In genomic region chr17:75854881-75855309, GRCh38 we compare ENCODE assay signal across 6 cellular contexts. TPM values are rescaled to one million over a fixed set of nuclear protein-coding genes. Genes with fewer than 3 reads are reported as not detected.
DNase-seq lines count a peak whose midpoint lies in the region; ATAC-seq lines count a peak whose summit lies in the region.

No MANE protein-coding gene starts in this region.

- H3K4me1 ChIP-seq in aorta (ENCODE audit: control insufficient read depth in 1 of 2, insufficient read depth in 2 of 2, low read length in 2 of 2): peaks cover 0 to 5% of the 10 kb centered on the region in 2 donors

- intact Hi-C loops in aorta (cut with DNase I): loop anchor here in 1 of 2 donors (1.0 to 2.0 kb wide), 3 partner anchors 22 to 70 kb away; partner anchors contain the start of genes TRIM65 and UNK

- H3K9me3 ChIP-seq in aorta (ENCODE audit: control insufficient read depth, low read length): no peaks in the 10 kb centered on the region

- WGBS in aorta, 2 donors: 0 to 1% methylated on average over 17 to 19 of the region's 19 CpGs

- no peaks in the 10 kb centered on the region for H3K27me3 ChIP-seq in aorta (ENCODE audit: control insufficient read depth in 1 of 2, insufficient read depth in 2 of 2, low read length in 1 of 2)

- H3K27ac ChIP-seq in aorta (ENCODE audit: low read depth in 1 of 2, low read length in 2 of 2): peak overlapping the region; percentile 92 to 93

- DNase-seq in stimulated activated CD4-positive, alpha-beta T cell treated with anti-CD3 and anti-CD28 coated beads, Interleukin-12 subunit alpha, Interleukin-12 subunit beta, amount 100 ng/mL, for 4 hours: peak; percentile 48
- DNase-seq in stimulated activated CD4-positive, alpha-beta T cell treated with anti-CD3 and anti-CD28 coated beads, Interleukin-1b, Interleukin-23, amount 100 ng/mL, for 48 hours: no peak
- DNase-seq in aorta (peak in 1 of 2 donors; percentile 88), NCI-H526 treated with DMSO at 0.1 percent for 48 hours (lab: John Stamatoyannopoulos, UW) (no peak)

- H3K36me3 ChIP-seq in aorta (ENCODE audit: control insufficient read depth in 1 of 2, insufficient read depth in 2 of 2, low read length in 1 of 2): peaks cover 0 to 4% of the 10 kb centered on the region in 2 donors

- ATAC-seq in aorta (ENCODE audit: low FRiP score) (peak; percentile 50), HG03097 (IDR thresholded peaks at IDR 0.05; ENCODE audit: low FRiP score, unreplicated experiment) (no peak)

- peak overlapping the region; percentile 55 for H3K4me3 ChIP-seq in iPS-11a (ENCODE audit: low read depth, low read length)
- H3K4me3 ChIP-seq in aorta (ENCODE audit: low read length in 2 of 2): peak overlapping the region; percentile 84 to 89

RNA-seq across cellular contexts. Expression of gene WBP2, which starts 0.2 kb away (rescaled TPM):
- total RNA-seq in aorta: 100 to 1,000 TPM; 104 to 122 TPM
- polyA plus RNA-seq in aorta: 100 to 1,000 TPM in 1 of 2 donors, 10 to 100 TPM in 1; 54.6 to 123 TPM

RNA-seq across cellular contexts. Expression of gene UNC13D, which starts 10.7 kb away (rescaled TPM):
- total RNA-seq in aorta: 10 to 100 TPM; 17.7 to 20.0 TPM
- polyA plus RNA-seq in aorta: 10 to 100 TPM in 1 of 2 donors, 1 to 10 TPM in 1; 3.8 to 23.1 TPM

RNA-seq across cellular contexts. Expression of gene TRIM47, which starts 23.5 kb away (rescaled TPM):
- total RNA-seq in aorta: 10 to 100 TPM; 39.8 to 88.5 TPM
- 10 to 100 TPM; 15.7 to 47.7 TPM for polyA plus RNA-seq in aorta

RNA-seq across cellular contexts. Expression of gene TRIM65, which starts 41.9 kb away (rescaled TPM):
- 10 to 100 TPM; 15.1 to 26.6 TPM for total RNA-seq in aorta
- polyA plus RNA-seq in aorta: 10 to 100 TPM; 10.0 to 12.8 TPM

RNA-seq across cellular contexts. Expression of gene MRPL38, which starts 49.8 kb away (rescaled TPM):
- total RNA-seq in aorta: 10 to 100 TPM; 51.3 to 65.4 TPM
- 100 to 1,000 TPM in 1 of 2 donors, 10 to 100 TPM in 1; 25.2 to 128 TPM for polyA plus RNA-seq in aorta
